In the genomic region with DNA sequence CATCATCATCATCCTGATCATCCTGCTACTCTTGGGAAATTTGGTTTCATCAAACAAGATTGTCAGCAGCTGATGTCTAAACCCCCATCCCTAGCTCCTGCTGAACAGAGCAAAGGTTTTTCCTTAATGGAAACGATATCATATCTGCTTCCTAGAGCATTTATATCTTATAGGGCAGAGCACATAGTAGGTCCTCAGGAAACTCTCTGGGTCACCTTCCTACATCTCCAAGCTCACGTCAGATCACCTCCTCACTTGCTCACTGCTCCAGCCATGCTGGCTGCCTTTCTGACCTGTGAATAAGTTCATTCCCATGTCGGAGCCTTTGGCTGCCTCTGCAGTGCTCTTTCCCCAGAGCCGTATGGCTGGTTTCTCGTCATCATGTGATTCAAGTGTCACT, we compare ENCODE assay signal across 22 cellular contexts. TPM values are rescaled to one million over a fixed set of nuclear protein-coding genes. Genes with fewer than 3 reads are reported as not detected.
DNase-seq lines count a peak whose midpoint lies in the region; ATAC-seq, FAIRE-seq and TF ChIP-seq lines count a peak whose summit lies in the region.
"Had no signal": no experiment of that assay in that cellular context is flagged by ENCODE, and none has a peak within 500 bp of the region (broad histone marks: within the 10 kb centered on the region; RNA-seq: fewer than 3 reads in every experiment).

No MANE protein-coding gene starts in this region.

- no peaks in the 10 kb centered on the region for H3K9me1 ChIP-seq in K562 (ENCODE audit: control insufficient read depth, insufficient read depth, low read length)

- TF ChIP-seq RAD21 in K562 (CRISPR knock-in tag; conservative IDR thresholded peaks at IDR 0.05 in 1 of 2, IDR thresholded peaks at IDR 0.05 in 1 of 2) = no peak

- no peak for TF ChIP-seq POLR2A in K562 (conservative IDR thresholded peaks at IDR 0.05)

- no peak overlapping the region for H4K8ac ChIP-seq in trophoblast cell (ENCODE audit: low read depth, low read length)

- no peaks in the 10 kb centered on the region for H3K36me3 ChIP-seq in K562 (ENCODE audit: control insufficient read depth, insufficient read depth, low read length)
- no peaks in the 10 kb centered on the region for H3K36me3 ChIP-seq in trophoblast cell (ENCODE audit: control insufficient read depth in 1 of 2, insufficient read depth in 2 of 2, low read length in 2 of 2)

- H3K27ac ChIP-seq in K562 (ENCODE audit: extremely low read depth, low read depth, low read length) (no peak overlapping the region), trophoblast cell (ENCODE audit: low read depth, low read length) (no peak overlapping the region)

- H3K4me2 ChIP-seq in K562 (ENCODE audit: insufficient read depth, low read length) (no peak overlapping the region), trophoblast cell (ENCODE audit: low read length) (no peak overlapping the region)
- H3K4me2 ChIP-seq: GM23338 had no signal

- no peak overlapping the region for H3K23ac ChIP-seq in trophoblast cell (ENCODE audit: low read length)

- no peak for FAIRE-seq in K562 (lab: Jason Lieb, UNC)
- FAIRE-seq: GM12891, GM18507 had no signal

- ATAC-seq in K562 (no peak), HG03354 (IDR thresholded peaks at IDR 0.05; ENCODE audit: poor library complexity, severe bottlenecking, unreplicated experiment) (no peak)
- ATAC-seq: GM23338, HCT116 had no signal

- H2AFZ ChIP-seq in K562 (ENCODE audit: low read depth, low read length) = no peak overlapping the region
- no peak overlapping the region for H2AFZ ChIP-seq in trophoblast cell (ENCODE audit: insufficient read depth, low read length, poor library complexity)
- H2AFZ ChIP-seq: GM23338 had no signal

- no peak overlapping the region for H4K12ac ChIP-seq in trophoblast cell (ENCODE audit: low read depth, low read length)

- H3K4me3 ChIP-seq in K562 (no peak overlapping the region), fibroblast of mammary gland (ENCODE audit: control insufficient read depth, low read depth, low read length) (no peak overlapping the region), trophoblast cell (ENCODE audit: low read depth, low read length) (no peak overlapping the region)
- H3K4me3 ChIP-seq: GM23338 had no signal

- peaks cover 5 to 20% of the 10 kb centered on the region in 2 experiments; a peak in 4 of 5 replicates for H3K27me3 ChIP-seq in K562 (ENCODE audit: control insufficient read depth in 2 of 2, insufficient read depth in 2 of 2, low read length in 2 of 2)
- no peaks in the 10 kb centered on the region for H3K27me3 ChIP-seq in trophoblast cell (ENCODE audit: insufficient read depth, low read length)

- H3K4me1 ChIP-seq in K562 (replicated peaks in 1 of 2; ENCODE audit: control insufficient read depth in 2 of 2, insufficient read depth in 2 of 2, low read length in 2 of 2) (peaks cover 0 to 19% of the 10 kb centered on the region in 2 experiments; a peak in 3 of 5 replicates), trophoblast cell (ENCODE audit: control insufficient read depth in 1 of 2, insufficient read depth in 2 of 2, low read length in 2 of 2) (no peaks in the 10 kb centered on the region)

- BruUV-seq in K562 (replicated peaks; lab: Mats Ljungman, UMichigan) = no TSS peak

- H4K20me1 ChIP-seq in K562 (replicated peaks; ENCODE audit: control insufficient read depth, insufficient read depth, low read length) = peaks cover 2% of the 10 kb centered on the region

- H3K9ac ChIP-seq in K562 (ENCODE audit: insufficient read depth in 1 of 2, low read depth in 2 of 2, low read length in 2 of 2) = no peak overlapping the region
- H3K9ac ChIP-seq in trophoblast cell (ENCODE audit: low read length) = no peak overlapping the region

- in situ Hi-C loops in K562 (cut with MboI) = no loop called here

- H4K91ac ChIP-seq in trophoblast cell (ENCODE audit: low read depth, low read length) = no peak overlapping the region

- no peak for TF ChIP-seq EP300 in K562 (IDR thresholded peaks at IDR 0.05; ENCODE audit: low read length)

- intact Hi-C loops in K562 (cut with micrococcal nuclease) = loop anchor here (2.0 to 5.0 kb wide), 2 partner anchors 171 to 307 kb away; no protein-coding TSS in a partner anchor

- no peak for TF ChIP-seq CTCF in K562 (IDR thresholded peaks at IDR 0.05 in 2 of 3, conservative IDR thresholded peaks at IDR 0.05 in 1 of 3; ENCODE audit: insufficient read depth in 2 of 3, low read depth in 1 of 3, low read length in 3 of 3)
- TF ChIP-seq CTCF in fibroblast of mammary gland (conservative IDR thresholded peaks at IDR 0.05; ENCODE audit: control insufficient read depth, insufficient read depth, low read depth, low read length) = no peak

- H3K14ac ChIP-seq in trophoblast cell (ENCODE audit: low read length) = no peak overlapping the region

- peak; percentile 39 for DNase-seq in NCI-H82 (lab: John Stamatoyannopoulos, UW)
- DNase-seq in NCI-H82 treated with DMSO at 0.1 percent for 48 hours (lab: John Stamatoyannopoulos, UW; ENCODE audit: unreplicated experiment) = no peak
- DNase-seq in K562 (ENCODE audit: extremely low read depth in 1 of 4, low spot score in 3 of 4) = no peak
- DNase-seq in fibroblast of mammary gland (ENCODE audit: low read depth) = peak; percentile 15
- peak; percentile 14 to 18 for DNase-seq in trophoblast cell
- DNase-seq: C1 segment of cervical spinal cord; Calu3; CD4-positive, alpha-beta memory T cell; COR-L47; DMS153; DMS79 treated with DMSO at 0.1 percent for 48 hours; GF-D8; H9 had no signal

- no peak overlapping the region for H2BK5ac ChIP-seq in trophoblast cell (ENCODE audit: low read depth, low read length, poor library complexity)

- H3K18ac ChIP-seq in trophoblast cell (ENCODE audit: low read length) = no peak overlapping the region

- CTCF ChIA-PET in K562 (lab: Yijun Ruan, JAX; ENCODE audit: low intra/inter-chr PET ratio) = interaction anchor here (0.5 to 3.7 kb wide), 4 partner anchors 324 to 606 kb away, joined by 3 to 25 read pairs (median 11); no protein-coding TSS in a partner anchor

- WGBS in K562 (ENCODE audit: insufficient coverage, low coverage, missing lambda C conversion rate) = 7% methylated on average over 5 of the region's 5 CpGs
- WGBS in trophoblast cell (ENCODE audit: extremely low coverage, insufficient coverage, insufficient read length) = no CpG with 5 or more reads among the region's 5 CpGs

- no peak overlapping the region for H3K4ac ChIP-seq in trophoblast cell (ENCODE audit: low read depth, low read length)

- H3K79me2 ChIP-seq in K562 (ENCODE audit: control insufficient read depth, insufficient read depth, low read length) = no peaks in the 10 kb centered on the region
- no peaks in the 10 kb centered on the region for H3K79me2 ChIP-seq in trophoblast cell (ENCODE audit: control insufficient read depth, insufficient read depth, low read length, poor library complexity)

- no peak overlapping the region for H2AK5ac ChIP-seq in trophoblast cell (ENCODE audit: low read length)

- no peaks in the 10 kb centered on the region for H3K9me3 ChIP-seq in K562 (replicated peaks; ENCODE audit: control insufficient read depth, insufficient read depth, low read depth, low read length)
- no peaks in the 10 kb centered on the region for H3K9me3 ChIP-seq in trophoblast cell (ENCODE audit: insufficient read depth, low read depth, low read length)

- no peak overlapping the region for H2BK120ac ChIP-seq in trophoblast cell (ENCODE audit: insufficient read depth, low read length, poor library complexity)

- POLR2A ChIA-PET in K562 (lab: Yijun Ruan, JAX) = interaction anchor here (0.7 to 0.8 kb wide), 2 partner anchors 25 to 266 kb away, joined by 3 read pairs; no protein-coding TSS in a partner anchor

- no peak overlapping the region for H2BK12ac ChIP-seq in trophoblast cell (ENCODE audit: low read length)

- no peaks in the 10 kb centered on the region for H3K79me1 ChIP-seq in trophoblast cell (ENCODE audit: low read length)

RNA-seq across cellular contexts. Expression of gene FBXO2, which starts 10.4 kb away (rescaled TPM):
- total RNA-seq in K562 (2011; cell fraction: chromatin; rRNA removed; ENCODE audit: low replicate concordance) = 0.76 and 1.9 TPM in 2 replicates
- 1.7 and 1.8 TPM in 2 replicates for total RNA-seq in K562 (2011; cell fraction: nucleolus; rRNA removed)
- total RNA-seq in K562 (2011; cell fraction: nucleoplasm; rRNA removed) = 1.3 and 1.5 TPM in 2 replicates
- total RNA-seq in K562 (2014; rRNA removed) (1.1 and 1.9 TPM in 2 replicates), K562 (2014; rRNA removed; fragmentation: Illumina TruSeq; extraction: Trizol) (0.16 and 0.25 TPM in 2 replicates), K562 (2015; rRNA removed; fragmentation: Illumina TruSeq; extraction: Trizol) (0.22 and 0.41 TPM in 2 replicates), K562 (2021) (1.4 and 1.7 TPM in 2 replicates)
- polyA plus RNA-seq in K562 (2011; rRNA removed) (1.1 and 2.8 TPM in 2 replicates), K562 (2014; fragmentation: Illumina TruSeq; extraction: Trizol) (0.27 and 0.46 TPM in 2 replicates), K562 (2014; fragmentation: Nextera tagmentation; extraction: Ambion mirVana) (under 1 TPM; 0.04 to 0.27 TPM), K562 (2014; rRNA removed) (1.6 and 2.2 TPM in 2 replicates)
- 2.6 and 3.2 TPM in 2 replicates for polyA plus RNA-seq in K562 (2011; cell fraction: cytosol; rRNA removed)
- polyA plus RNA-seq in K562 (2011; cell fraction: nucleus; rRNA removed) = 4.5 and 6.3 TPM in 2 replicates
- 1.6 and 1.8 TPM in 2 replicates for polyA plus RNA-seq in K562 (2012)
- 0.21 and 0.48 TPM in 2 replicates for polyA minus RNA-seq in K562 (2011; rRNA and poly(A)+ RNA removed)
- 0.57 and 2.8 TPM in 2 replicates for polyA minus RNA-seq in K562 (2011; cell fraction: cytosol; rRNA and poly(A)+ RNA removed)
- 0.67 and 1.4 TPM in 2 replicates for polyA minus RNA-seq in K562 (2011; cell fraction: nucleus; rRNA and poly(A)+ RNA removed)
- polyA plus RNA-seq in trophoblast cell (2013) = 35.7 and 37.3 TPM in 2 replicates
- total RNA-seq: A673 had no signal

RNA-seq across cellular contexts. Expression of gene FBXO44, which starts 10.9 kb away (rescaled TPM):
- 25.1 and 57.8 TPM in 2 replicates for total RNA-seq in K562 (2011; cell fraction: chromatin; rRNA removed; ENCODE audit: low replicate concordance)
- total RNA-seq in K562 (2011; cell fraction: nucleolus; rRNA removed) = 47.5 and 48.8 TPM in 2 replicates
- total RNA-seq in K562 (2011; cell fraction: nucleoplasm; rRNA removed) = 32.2 and 35.3 TPM in 2 replicates
- total RNA-seq in K562 (2014; rRNA removed) (11.6 and 14.7 TPM in 2 replicates), K562 (2014; rRNA removed; fragmentation: Illumina TruSeq; extraction: Trizol) (2.6 and 3.9 TPM in 2 replicates), K562 (2015; rRNA removed; fragmentation: Illumina TruSeq; extraction: Trizol) (6.1 and 6.7 TPM in 2 replicates), K562 (2021) (15.7 and 16.4 TPM in 2 replicates)
- polyA plus RNA-seq in K562 (2011; rRNA removed) (8.3 and 18.1 TPM in 2 replicates), K562 (2014; fragmentation: Illumina TruSeq; extraction: Trizol) (5.9 and 9.8 TPM in 2 replicates), K562 (2014; fragmentation: Nextera tagmentation; extraction: Ambion mirVana) (1 to 10 TPM in 1 of 2 experiments, under 1 TPM in 1; 0.69 to 1.3 TPM), K562 (2014; rRNA removed) (20.9 and 23.7 TPM in 2 replicates)
- 18.0 and 19.5 TPM in 2 replicates for polyA plus RNA-seq in K562 (2011; cell fraction: cytosol; rRNA removed)
- polyA plus RNA-seq in K562 (2011; cell fraction: nucleus; rRNA removed) = 93.3 and 93.5 TPM in 2 replicates
- polyA plus RNA-seq in K562 (2012) = 11.8 and 19.7 TPM in 2 replicates
- 5.7 and 7.3 TPM in 2 replicates for polyA minus RNA-seq in K562 (2011; rRNA and poly(A)+ RNA removed)
- 3.5 and 14.7 TPM in 2 replicates for polyA minus RNA-seq in K562 (2011; cell fraction: cytosol; rRNA and poly(A)+ RNA removed)
- polyA minus RNA-seq in K562 (2011; cell fraction: nucleus; rRNA and poly(A)+ RNA removed) = 29.5 and 46.7 TPM in 2 replicates
- polyA plus RNA-seq in trophoblast cell (2013) = 12.1 and 12.9 TPM in 2 replicates

RNA-seq across cellular contexts. Expression of gene FBXO6, which starts 20.2 kb away (rescaled TPM):
- 3.1 and 10.3 TPM in 2 replicates for total RNA-seq in K562 (2011; cell fraction: chromatin; rRNA removed; ENCODE audit: low replicate concordance)
- 13.0 and 14.1 TPM in 2 replicates for total RNA-seq in K562 (2011; cell fraction: nucleolus; rRNA removed)
- total RNA-seq in K562 (2011; cell fraction: nucleoplasm; rRNA removed) = 7.6 and 11.3 TPM in 2 replicates
- total RNA-seq in K562 (2014; rRNA removed) (44.1 and 44.9 TPM in 2 replicates), K562 (2014; rRNA removed; fragmentation: Illumina TruSeq; extraction: Trizol) (9.6 and 15.2 TPM in 2 replicates), K562 (2015; rRNA removed; fragmentation: Illumina TruSeq; extraction: Trizol) (23.8 and 24.5 TPM in 2 replicates), K562 (2021) (23.2 and 24.9 TPM in 2 replicates)
- polyA plus RNA-seq in K562 (2011; rRNA removed) (35.2 and 64.0 TPM in 2 replicates), K562 (2014; fragmentation: Illumina TruSeq; extraction: Trizol) (34.1 and 34.7 TPM in 2 replicates), K562 (2014; fragmentation: Nextera tagmentation; extraction: Ambion mirVana) (10 to 100 TPM; 10.6 to 16.4 TPM), K562 (2014; rRNA removed) (45.8 and 49.6 TPM in 2 replicates)
- polyA plus RNA-seq in K562 (2011; cell fraction: cytosol; rRNA removed) = 96.3 and 104 TPM in 2 replicates
- polyA plus RNA-seq in K562 (2011; cell fraction: nucleus; rRNA removed) = 14.1 and 20.6 TPM in 2 replicates
- 26.0 and 39.2 TPM in 2 replicates for polyA plus RNA-seq in K562 (2012)
- 15.9 and 20.2 TPM in 2 replicates for polyA minus RNA-seq in K562 (2011; rRNA and poly(A)+ RNA removed)
- polyA minus RNA-seq in K562 (2011; cell fraction: cytosol; rRNA and poly(A)+ RNA removed) = 14.4 and 33.6 TPM in 2 replicates
- polyA minus RNA-seq in K562 (2011; cell fraction: nucleus; rRNA and poly(A)+ RNA removed) = 6.2 and 9.4 TPM in 2 replicates
- 1.7 and 2.1 TPM in 2 replicates for polyA plus RNA-seq in trophoblast cell (2013)
- total RNA-seq: A172, G401 had no signal

RNA-seq across cellular contexts. Expression of gene MAD2L2, which starts 37.2 kb away (rescaled TPM):
- 61.6 and 182 TPM in 2 replicates for total RNA-seq in K562 (2011; cell fraction: chromatin; rRNA removed; ENCODE audit: low replicate concordance)
- total RNA-seq in K562 (2011; cell fraction: nucleolus; rRNA removed) = 209 and 213 TPM in 2 replicates
- 129 and 143 TPM in 2 replicates for total RNA-seq in K562 (2011; cell fraction: nucleoplasm; rRNA removed)
- total RNA-seq in K562 (2014; rRNA removed) = 286 and 326 TPM in 2 replicates
- total RNA-seq in K562 (2014; rRNA removed; fragmentation: Illumina TruSeq; extraction: Trizol) = 69.7 and 100 TPM in 2 replicates
- 143 TPM in 2 replicates for total RNA-seq in K562 (2015; rRNA removed; fragmentation: Illumina TruSeq; extraction: Trizol)
- 211 and 212 TPM in 2 replicates for total RNA-seq in K562 (2021)
- 138 and 190 TPM in 2 replicates for polyA plus RNA-seq in K562 (2011; rRNA removed)
- polyA plus RNA-seq in K562 (2011; cell fraction: cytosol; rRNA removed) = 297 and 419 TPM in 2 replicates
- 289 and 315 TPM in 2 replicates for polyA plus RNA-seq in K562 (2011; cell fraction: nucleus; rRNA removed)
- polyA plus RNA-seq in K562 (2012) = 217 and 239 TPM in 2 replicates
- polyA plus RNA-seq in K562 (2014; fragmentation: Illumina TruSeq; extraction: Trizol) = 185 and 189 TPM in 2 replicates
- 10 to 100 TPM; 12.4 to 25.9 TPM for polyA plus RNA-seq in K562 (2014; fragmentation: Nextera tagmentation; extraction: Ambion mirVana)
- 270 and 279 TPM in 2 replicates for polyA plus RNA-seq in K562 (2014; rRNA removed)
- polyA minus RNA-seq in K562 (2011; rRNA and poly(A)+ RNA removed) = 95.3 and 109 TPM in 2 replicates
- 94.6 and 115 TPM in 2 replicates for polyA minus RNA-seq in K562 (2011; cell fraction: cytosol; rRNA and poly(A)+ RNA removed)
- 71.6 and 96.6 TPM in 2 replicates for polyA minus RNA-seq in K562 (2011; cell fraction: nucleus; rRNA and poly(A)+ RNA removed)
- polyA plus RNA-seq in trophoblast cell (2013) = 33.2 and 36.9 TPM in 2 replicates

RNA-seq across cellular contexts. Expression of gene DRAXIN, which starts 47.7 kb away (rescaled TPM):
- total RNA-seq in K562 (2011; cell fraction: chromatin; rRNA removed; ENCODE audit: low replicate concordance) = not detected in 2 replicates
- not detected in 2 replicates for total RNA-seq in K562 (2011; cell fraction: nucleolus; rRNA removed)
- total RNA-seq in K562 (2011; cell fraction: nucleoplasm; rRNA removed) = not detected in 2 replicates
- total RNA-seq in K562 (2014; rRNA removed) = not detected in 2 replicates
- 0.04 TPM in 1 of 2 replicates, not detected in the other for total RNA-seq in K562 (2014; rRNA removed; fragmentation: Illumina TruSeq; extraction: Trizol)
- total RNA-seq in K562 (2015; rRNA removed; fragmentation: Illumina TruSeq; extraction: Trizol) = under 0.01 TPM in 1 of 2 replicates, not detected in the other
- not detected in 2 replicates for total RNA-seq in K562 (2021)
- polyA plus RNA-seq in K562 (2011; rRNA removed) = 0.01 TPM in 1 of 2 replicates, not detected in the other
- polyA plus RNA-seq in K562 (2011; cell fraction: cytosol; rRNA removed) = 0.01 TPM in 1 of 2 replicates, not detected in the other
- not detected in 2 replicates for polyA plus RNA-seq in K562 (2011; cell fraction: nucleus; rRNA removed)
- polyA plus RNA-seq in K562 (2012) = 0.01 TPM in 2 replicates
- polyA plus RNA-seq in K562 (2014; fragmentation: Illumina TruSeq; extraction: Trizol) = not detected in 2 replicates
- polyA plus RNA-seq in K562 (2014; fragmentation: Nextera tagmentation; extraction: Ambion mirVana) = under 1 TPM in 1 of 2 experiments, not detected in 1; 0.01 TPM
- polyA plus RNA-seq in K562 (2014; rRNA removed) = 0.01 TPM in 1 of 2 replicates, not detected in the other
- not detected in 2 replicates for polyA minus RNA-seq in K562 (2011; rRNA and poly(A)+ RNA removed)
- polyA minus RNA-seq in K562 (2011; cell fraction: cytosol; rRNA and poly(A)+ RNA removed) = not detected in 2 replicates
- polyA minus RNA-seq in K562 (2011; cell fraction: nucleus; rRNA and poly(A)+ RNA removed) = not detected in 2 replicates
- 0.85 and 0.89 TPM in 2 replicates for polyA plus RNA-seq in trophoblast cell (2013)
- total RNA-seq: Calu3, H4 had no signal

Comparison
In these comparisons a context has a peak if more than half of its experiments do, and no peak if none do; other contexts are left out.
1. DNase-seq: peak in NCI-H82 (single experiment), fibroblast of mammary gland (single experiment) and trophoblast cell (2 of 2); none in NCI-H82 treated with DMSO at 0.1 percent for 48 hours (single experiment) and K562 (0 of 4).